Comparison of ENCODE assay signal across 8 cellular contexts in the genomic region with DNA sequence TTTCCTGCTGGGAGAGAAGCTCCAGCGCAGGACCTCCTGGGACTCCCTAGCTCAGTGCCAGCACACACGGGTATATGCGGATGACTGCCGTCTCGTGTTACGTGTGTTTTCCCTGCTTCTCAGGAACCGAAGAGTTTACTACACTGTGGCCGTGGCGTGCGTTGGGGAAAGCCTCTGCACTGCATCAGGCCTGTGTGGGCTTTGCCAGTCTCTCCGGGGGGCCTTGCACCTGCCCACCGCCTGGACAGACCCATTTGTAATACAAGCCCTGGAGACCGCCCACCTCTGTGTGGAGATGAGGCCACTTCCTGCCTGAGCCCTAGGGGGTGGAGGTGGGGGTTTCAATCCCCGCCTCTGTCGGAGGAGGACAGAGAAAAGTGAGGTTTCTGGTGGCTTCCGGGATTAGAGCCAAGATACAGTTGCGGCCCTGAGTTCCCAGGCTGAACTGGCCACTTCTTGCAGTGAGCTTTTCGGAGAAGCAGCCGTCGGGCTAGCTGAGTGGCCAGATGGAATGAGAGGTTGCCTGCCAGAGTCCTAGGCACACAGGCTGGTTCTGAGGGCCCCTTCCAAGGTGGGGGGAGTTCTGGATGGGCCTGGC. TPM values are rescaled to one million over a fixed set of nuclear protein-coding genes. Genes with fewer than 3 reads are reported as not detected.
A peak's percentile ranks its signal among the peaks of the same experiment; 100 is the strongest.
DNase-seq lines count a peak whose midpoint lies in the region; ATAC-seq and TF ChIP-seq lines count a peak whose summit lies in the region.

No MANE protein-coding gene starts in this region.

- 57% methylated on average over 20 of the region's 20 CpGs for WGBS in mammary epithelial cell (ENCODE audit: low coverage, missing lambda C conversion rate)
- 50 to 83% methylated on average over 20 of the region's 20 CpGs for WGBS in sigmoid colon, 2 donors

- DNase-seq in G401 (ENCODE audit: low spot score) (peak; percentile 61), GM20000 (ENCODE audit: low spot score) (peak; percentile 92), Peyer's patch (peak in 2 of 3 donors; percentile 71 to 77), mammary epithelial cell (peak; percentile 27), sigmoid colon (no peak), Calu3 (no peak), HT-29 (ENCODE audit: low spot score) (no peak)

- H3K4me1 ChIP-seq in Peyer's patch: peaks cover 10 to 68% (median 36%) of the 10 kb centered on the region in 4 donors
- peaks cover 29% of the 10 kb centered on the region for H3K4me1 ChIP-seq in mammary epithelial cell (ENCODE audit: insufficient read depth, low read length)
- peaks cover 0 to 65% (median 50%) of the 10 kb centered on the region in 4 donors for H3K4me1 ChIP-seq in sigmoid colon

- H3K27ac ChIP-seq in Peyer's patch (peak overlapping the region; percentile 61 to 86 (median 78)), mammary epithelial cell (ENCODE audit: insufficient read depth, low read depth, low read length) (no peak overlapping the region), sigmoid colon (peak overlapping the region; percentile 32 to 60 (median 49))

- no peak overlapping the region for H3K27ac Mint-ChIP-seq in Calu3 (ENCODE audit: unreplicated experiment)

- no peak for TF ChIP-seq EP300 in sigmoid colon (IDR thresholded peaks at IDR 0.05)

- intact Hi-C loops in mammary epithelial cell (cut with micrococcal nuclease) (no loop called here), sigmoid colon (cut with DNase I) (no loop called here), Calu3 (cut with micrococcal nuclease; ENCODE audit: unreplicated experiment) (no loop called here)

- peak; percentile 42 for ATAC-seq in HG03565 (IDR thresholded peaks at IDR 0.05; ENCODE audit: unreplicated experiment)

- no peaks in the 10 kb centered on the region for H3K9me3 ChIP-seq in Peyer's patch
- no peaks in the 10 kb centered on the region for H3K9me3 ChIP-seq in mammary epithelial cell (replicated peaks; ENCODE audit: insufficient read depth, low read length)
- no peaks in the 10 kb centered on the region for H3K9me3 ChIP-seq in sigmoid colon

- peak overlapping the region in 2 of 4 donors; percentile 7 to 10 for H3K4me3 ChIP-seq in Peyer's patch
- no peak overlapping the region for H3K4me3 ChIP-seq in mammary epithelial cell (replicated peaks in 1 of 3; ENCODE audit: insufficient read depth in 1 of 3, low read depth in 2 of 3, low read length in 3 of 3)
- H3K4me3 ChIP-seq in sigmoid colon: no peak overlapping the region

- H3K4me1 Mint-ChIP-seq in Calu3 (ENCODE audit: low read depth, unreplicated experiment): peaks cover 27% of the 10 kb centered on the region

- no peak overlapping the region for H3K4me3 Mint-ChIP-seq in Calu3 (ENCODE audit: low read depth, unreplicated experiment)

- H3K79me2 ChIP-seq in mammary epithelial cell (ENCODE audit: insufficient read depth, low read length): peaks cover 18% of the 10 kb centered on the region

- peaks cover 6% of the 10 kb centered on the region for H3K27me3 Mint-ChIP-seq in Calu3 (ENCODE audit: unreplicated experiment)

- no peaks in the 10 kb centered on the region for H3K27me3 ChIP-seq in Peyer's patch
- no peaks in the 10 kb centered on the region for H3K27me3 ChIP-seq in mammary epithelial cell (ENCODE audit: insufficient read depth, low read length)
- H3K27me3 ChIP-seq in sigmoid colon: no peaks in the 10 kb centered on the region

- H3K36me3 ChIP-seq in Peyer's patch (no peaks in the 10 kb centered on the region), mammary epithelial cell (ENCODE audit: insufficient read depth, low read length) (no peaks in the 10 kb centered on the region), sigmoid colon (no peaks in the 10 kb centered on the region)

- H3K9me3 Mint-ChIP-seq in Calu3 (ENCODE audit: low read depth, unreplicated experiment): no peaks in the 10 kb centered on the region

- H3K4me2 ChIP-seq in mammary epithelial cell (ENCODE audit: insufficient read depth, low read depth, low read length): no peak overlapping the region

- CTCF ChIA-PET in mammary epithelial cell (lab: Charles Lee; ENCODE audit: low non-redundant PET) (no interaction called here), Calu3 (lab: Charles Lee) (interaction anchor here (1.5 kb wide), 1 partner anchor 13 kb away, joined by 5 read pairs; no protein-coding TSS in a partner anchor)

- in situ Hi-C loops in G401 (cut with HindIII; ENCODE audit: low sequenced_read_pairs): no loop called here
- in situ Hi-C loops in mammary epithelial cell (cut with MboI; ENCODE audit: low sequenced_read_pairs in 2 of 2): no loop called here

- no peak overlapping the region for H2AFZ ChIP-seq in mammary epithelial cell (ENCODE audit: low read depth, low read length)

- dilution Hi-C loops in mammary epithelial cell (cut with HindIII; ENCODE audit: low sequenced_read_pairs): no loop called here

- no peak for TF ChIP-seq POLR2A in Peyer's patch (IDR thresholded peaks at IDR 0.05)
- TF ChIP-seq POLR2A in sigmoid colon (IDR thresholded peaks at IDR 0.05): no peak

- no TSS peak for BruUV-seq in mammary epithelial cell (replicated peaks; lab: Mats Ljungman, UMichigan)
- BruUV-seq in Calu3 (replicated peaks; lab: Mats Ljungman, UMichigan): no TSS peak

- peaks cover 2% of the 10 kb centered on the region for H4K20me1 ChIP-seq in mammary epithelial cell (ENCODE audit: insufficient read depth, low read length)

- no peaks in the 10 kb centered on the region for H3K36me3 Mint-ChIP-seq in Calu3 (ENCODE audit: insufficient read depth, unreplicated experiment)

- no peak overlapping the region for H3K9ac ChIP-seq in mammary epithelial cell (ENCODE audit: insufficient read depth, low read length)

- no peak for TF ChIP-seq CTCF in GM20000 (IDR thresholded peaks at IDR 0.05; ENCODE audit: extremely low read depth, missing control alignments)
- TF ChIP-seq CTCF in Peyer's patch (IDR thresholded peaks at IDR 0.05): no peak
- no peak for TF ChIP-seq CTCF in mammary epithelial cell (conservative IDR thresholded peaks at IDR 0.05 in 1 of 2, IDR thresholded peaks at IDR 0.05 in 1 of 2; ENCODE audit: extremely low read depth in 1 of 2, insufficient read depth in 1 of 2, low read depth in 1 of 2, low read length in 2 of 2)
- no peak for TF ChIP-seq CTCF in sigmoid colon (IDR thresholded peaks at IDR 0.05)
- no peak for TF ChIP-seq CTCF in Calu3 (IDR thresholded peaks at IDR 0.05; ENCODE audit: unreplicated experiment)

RNA-seq across cellular contexts. Expression of a gene that starts 43.4 kb away (rescaled TPM):
- 22.8 and 35.6 TPM in 2 replicates for total RNA-seq in G401 (2014; rRNA removed; shearing (Covaris generic))
- total RNA-seq in Peyer's patch (100 to 1,000 TPM in 3 of 4 donors, 10 to 100 TPM in 1; 79.7 to 196 (median 143) TPM), mammary epithelial cell (10 to 100 TPM; 19.3 to 24.3 TPM), sigmoid colon (10 to 100 TPM; 30.8 to 76.7 (median 47.3) TPM), Calu3 (2022) (45.3 and 46.2 TPM in 2 replicates)
- polyA plus RNA-seq in mammary epithelial cell (5.2 TPM), sigmoid colon (10 to 100 TPM; 12.0 to 49.5 (median 19.4) TPM)
- 8.5 TPM for polyA minus RNA-seq in mammary epithelial cell
- 81.1 and 84.7 TPM in 2 replicates for total RNA-seq in HT-29 (2014; rRNA removed; shearing (Covaris generic))

Comparison
In these comparisons a context has a peak if more than half of its experiments do, and no peak if none do; other contexts are left out.
1. DNase-seq: peak in G401 (single experiment), GM20000 (single experiment), Peyer's patch (2 of 3) and mammary epithelial cell (single experiment); none in sigmoid colon (single experiment), Calu3 (single experiment) and HT-29 (single experiment).